In genomic region chr22:17842386-17842785, GRCh38 we compare ENCODE assay signal across 11 cellular contexts.
DNase-seq lines count a peak whose midpoint lies in the region; ATAC-seq and TF ChIP-seq lines count a peak whose summit lies in the region.
"Had no signal": no experiment of that assay in that cellular context is flagged by ENCODE, and none has a peak within 500 bp of the region (broad histone marks: within the 10 kb centered on the region; RNA-seq: fewer than 3 reads in every experiment).

No MANE protein-coding gene starts in this region.

- peak; percentile 2 to 12 for DNase-seq in activated CD8-positive, alpha-beta memory T cell treated with anti-CD3 and anti-CD28 coated beads for 4 hours (ENCODE audit: low read depth in 2 of 2)
- DNase-seq in left ventricle myocardium inferior (no peak), SW480 (ENCODE audit: low spot score) (no peak), NCI-H2196 (lab: John Stamatoyannopoulos, UW; ENCODE audit: unreplicated experiment) (no peak), UCSD-AML1 (lab: John Stamatoyannopoulos, UW; ENCODE audit: unreplicated experiment) (no peak)
- peak; percentile 9 for DNase-seq in stimulated activated CD8-positive, alpha-beta memory T cell treated with anti-CD3 and anti-CD28 coated beads, Interleukin-2, amount 100 ng/mL, for 48 hours (ENCODE audit: low read depth in 2 of 2)
- DNase-seq: SHP77 treated with DMSO at 0.1 percent for 48 hours had no signal

- no peak for ATAC-seq in GM18511 (IDR thresholded peaks at IDR 0.05; ENCODE audit: unreplicated experiment)
- ATAC-seq: K562 had no signal

- no peaks in the 10 kb centered on the region for H3K9me3 ChIP-seq in KOPT-K1 (ENCODE audit: insufficient read depth, low read length, poor library complexity, severe bottlenecking)
- H3K9me3 ChIP-seq in left ventricle myocardium inferior (replicated peaks), result no peaks in the 10 kb centered on the region

- no peak overlapping the region for H3K4me3 ChIP-seq in left ventricle myocardium inferior
- H3K4me3 ChIP-seq: cardiac muscle cell, K562 had no signal

- intact Hi-C loops in left ventricle myocardium inferior (cut with micrococcal nuclease), result no loop called here

- peaks cover 69% of the 10 kb centered on the region for H3K4me1 ChIP-seq in left ventricle myocardium inferior

- H3K36me3 ChIP-seq in KOPT-K1 (ENCODE audit: insufficient read depth, low read length), result no peaks in the 10 kb centered on the region
- H3K36me3 ChIP-seq in left ventricle myocardium inferior, result peaks cover 29% of the 10 kb centered on the region

- H3K27ac ChIP-seq in KOPT-K1 (ENCODE audit: low read depth, low read length, poor library complexity, severe bottlenecking) (peak overlapping the region; percentile 50), left ventricle myocardium inferior (replicated peaks) (peak overlapping the region; percentile 78)
- H3K27ac ChIP-seq: cardiac muscle cell had no signal

- TF ChIP-seq CTCF in left ventricle myocardium inferior (IDR thresholded peaks at IDR 0.05; ENCODE audit: borderline replicate concordance), result no peak

- no peaks in the 10 kb centered on the region for H3K27me3 ChIP-seq in left ventricle myocardium inferior (ENCODE audit: low read depth)
- H3K27me3 ChIP-seq: cardiac muscle cell had no signal

Comparison
In these comparisons a context has a peak if more than half of its experiments do, and no peak if none do; other contexts are left out.
1. DNase-seq: peak in activated CD8-positive, alpha-beta memory T cell treated with anti-CD3 and anti-CD28 coated beads for 4 hours (2 of 2) and stimulated activated CD8-positive, alpha-beta memory T cell treated with anti-CD3 and anti-CD28 coated beads, Interleukin-2, amount 100 ng/mL, for 48 hours (2 of 2); none in left ventricle myocardium inferior (single experiment), SW480 (single experiment), NCI-H2196 (single experiment) and UCSD-AML1 (single experiment).